ENCODE assay signal across 21 cellular contexts in genomic region chr5:57193757-57194413, GRCh38. TPM values are rescaled to one million over a fixed set of nuclear protein-coding genes. Genes with fewer than 3 reads are reported as not detected.
DNase-seq lines count a peak whose midpoint lies in the region; ATAC-seq and FAIRE-seq lines count a peak whose summit lies in the region.
"Had no signal": no experiment of that assay in that cellular context is flagged by ENCODE, and none has a peak within 500 bp of the region (broad histone marks: within the 10 kb centered on the region; RNA-seq: fewer than 3 reads in every experiment).

No MANE protein-coding gene starts in this region.

- peaks cover 61 to 88% (median 79%) of the 10 kb centered on the region in 3 donors for H3K4me1 Mint-ChIP-seq in CD8-positive, alpha-beta memory T cell
- peaks cover 60% of the 10 kb centered on the region for H3K4me1 Mint-ChIP-seq in activated CD4-positive, alpha-beta memory T cell treated with anti-CD3 and anti-CD28 coated beads, Interleukin-2, amount 10 ng/mL, durations not matched to agents 7 days and 5 days
- peaks cover 27% of the 10 kb centered on the region for H3K4me1 Mint-ChIP-seq in memory B cell

- FAIRE-seq in GM19239 (lab: Jason Lieb, UNC), result peak; percentile 11
- FAIRE-seq in HTR-8/SVneo (lab: Jason Lieb, UNC), result no peak
- FAIRE-seq: HepG2, keratinocyte had no signal

- H3K4me3 ChIP-seq in CD8-positive, alpha-beta memory T cell (ENCODE audit: low read length), result no peak overlapping the region
- H3K4me3 ChIP-seq: hepatocyte, lung, skin epidermis, suprapubic skin had no signal

- no peaks in the 10 kb centered on the region for H3K36me3 ChIP-seq in CD8-positive, alpha-beta memory T cell (ENCODE audit: insufficient read depth, low read length)

- H3K4me3 Mint-ChIP-seq in CD8-positive, alpha-beta memory T cell, result peak overlapping the region; percentile 35 to 75 (median 67)
- no peak overlapping the region for H3K4me3 Mint-ChIP-seq in activated CD4-positive, alpha-beta memory T cell treated with anti-CD3 and anti-CD28 coated beads, Interleukin-2, amount 10 ng/mL, durations not matched to agents 7 days and 5 days
- no peak overlapping the region for H3K4me3 Mint-ChIP-seq in memory B cell

- DNase-seq in CD8-positive, alpha-beta memory T cell, result peak in 2 of 5 donors; percentile 41 to 54
- DNase-seq in GM19239 (ENCODE audit: insufficient read length, low spot score), result no peak
- DNase-seq in activated CD4-positive, alpha-beta memory T cell treated with anti-CD3 and anti-CD28 coated beads, Interleukin-2, amount 10 ng/mL, durations not matched to agents 7 days and 5 days, result no peak
- no peak for DNase-seq in memory B cell (ENCODE audit: low spot score in 2 of 2)
- no peak for DNase-seq in stimulated activated CD4-positive, alpha-beta T cell treated with anti-CD3 and anti-CD28 coated beads, Interleukin-2, amount 100 ng/mL, for 48 hours
- no peak for DNase-seq in SIG-M5 (lab: John Stamatoyannopoulos, UW)
- DNase-seq in HTR-8/SVneo (ENCODE audit: insufficient read length, low spot score), result no peak
- DNase-seq: activated effector memory CD4-positive, alpha-beta T cell treated with anti-CD3 and anti-CD28 coated beads, Interleukin-2, amount 50 U/mL, for 16 hours; cortex of kidney; NCI-H1436; NCI-H2171 treated with DMSO at 0.1 percent for 48 hours; NCI-H748 treated with DMSO at 0.1 percent for 48 hours; PC-3; posterior cingulate gyrus; stimulated activated CD4-positive, alpha-beta T cell treated with anti-CD3 and anti-CD28 coated beads, Interleukin-4, amount 100 ng/mL, for 24 hours had no signal

- CTCF ChIA-PET in CD8-positive, alpha-beta memory T cell (lab: Charles Lee), result no interaction called here
- CTCF ChIA-PET in activated CD4-positive, alpha-beta memory T cell treated with anti-CD3 and anti-CD28 coated beads, Interleukin-2, amount 10 ng/mL, durations not matched to agents 7 days and 5 days (lab: Charles Lee), result no interaction called here

- H3K4me1 ChIP-seq in CD8-positive, alpha-beta memory T cell (ENCODE audit: insufficient read depth, low read length), result peaks cover 71% of the 10 kb centered on the region

- H3K9me3 Mint-ChIP-seq in CD8-positive, alpha-beta memory T cell, result no peaks in the 10 kb centered on the region
- H3K9me3 Mint-ChIP-seq in activated CD4-positive, alpha-beta memory T cell treated with anti-CD3 and anti-CD28 coated beads, Interleukin-2, amount 10 ng/mL, durations not matched to agents 7 days and 5 days, result no peaks in the 10 kb centered on the region
- peaks cover 2% of the 10 kb centered on the region for H3K9me3 Mint-ChIP-seq in memory B cell

- H3K9me3 ChIP-seq in CD8-positive, alpha-beta memory T cell (ENCODE audit: low read length), result no peaks in the 10 kb centered on the region
- H3K9me3 ChIP-seq: suprapubic skin had no signal

- no peaks in the 10 kb centered on the region for H3K27me3 ChIP-seq in CD8-positive, alpha-beta memory T cell (ENCODE audit: insufficient read depth, low read length, poor library complexity, severe bottlenecking)
- H3K27me3 ChIP-seq: hepatocyte, suprapubic skin had no signal

- ATAC-seq in memory B cell (ENCODE audit: low read depth), result no peak
- ATAC-seq: HepG2, PC-3 had no signal

- peak overlapping the region; percentile 29 to 92 (median 76) for H3K27ac Mint-ChIP-seq in CD8-positive, alpha-beta memory T cell
- peak overlapping the region; percentile 73 for H3K27ac Mint-ChIP-seq in activated CD4-positive, alpha-beta memory T cell treated with anti-CD3 and anti-CD28 coated beads, Interleukin-2, amount 10 ng/mL, durations not matched to agents 7 days and 5 days
- H3K27ac Mint-ChIP-seq in memory B cell, result peak overlapping the region; percentile 35

- POLR2A ChIA-PET in CD8-positive, alpha-beta memory T cell (lab: Charles Lee), result no interaction called here
- POLR2A ChIA-PET in activated CD4-positive, alpha-beta memory T cell treated with anti-CD3 and anti-CD28 coated beads, Interleukin-2, amount 10 ng/mL, durations not matched to agents 7 days and 5 days (lab: Charles Lee), result no interaction called here

- H3K36me3 Mint-ChIP-seq in CD8-positive, alpha-beta memory T cell, result peaks cover 11 to 59% (median 12%) of the 10 kb centered on the region in 3 donors
- peaks cover 61% of the 10 kb centered on the region for H3K36me3 Mint-ChIP-seq in activated CD4-positive, alpha-beta memory T cell treated with anti-CD3 and anti-CD28 coated beads, Interleukin-2, amount 10 ng/mL, durations not matched to agents 7 days and 5 days (ENCODE audit: low read depth)
- H3K36me3 Mint-ChIP-seq in memory B cell, result peaks cover 20% of the 10 kb centered on the region

- no peaks in the 10 kb centered on the region for H3K27me3 Mint-ChIP-seq in CD8-positive, alpha-beta memory T cell
- H3K27me3 Mint-ChIP-seq in activated CD4-positive, alpha-beta memory T cell treated with anti-CD3 and anti-CD28 coated beads, Interleukin-2, amount 10 ng/mL, durations not matched to agents 7 days and 5 days, result no peaks in the 10 kb centered on the region
- H3K27me3 Mint-ChIP-seq in memory B cell, result no peaks in the 10 kb centered on the region

- no peak overlapping the region for H3K27ac ChIP-seq in CD8-positive, alpha-beta memory T cell (ENCODE audit: low read depth, low read length)
- H3K27ac ChIP-seq: hepatocyte, skin epidermis, suprapubic skin had no signal

RNA-seq across cellular contexts. Expression of gene GPBP1, which starts 20.0 kb away (rescaled TPM):
- 10 to 100 TPM; 77.7 to 81.9 TPM for total RNA-seq in CD8-positive, alpha-beta memory T cell
- polyA plus RNA-seq in CD8-positive, alpha-beta memory T cell, result 101 TPM
- 100 to 1,000 TPM; 105 to 109 TPM for total RNA-seq in activated CD4-positive, alpha-beta memory T cell treated with anti-CD3 and anti-CD28 coated beads, Interleukin-2, amount 10 ng/mL, durations not matched to agents 7 days and 5 days

Comparison
In these comparisons a context has a peak if more than half of its experiments do, and no peak if none do; other contexts are left out.
1. H3K4me3 Mint-ChIP-seq: peak in CD8-positive, alpha-beta memory T cell (7 of 7); none in activated CD4-positive, alpha-beta memory T cell treated with anti-CD3 and anti-CD28 coated beads, Interleukin-2, amount 10 ng/mL, durations not matched to agents 7 days and 5 days (single experiment) and memory B cell (single experiment).
2. Peak in every context shown above with its lines, with median percentiles within 50 percentile points of each other: H3K27ac Mint-ChIP-seq.